ENCODE assay signal across 18 cellular contexts in the genomic region with DNA sequence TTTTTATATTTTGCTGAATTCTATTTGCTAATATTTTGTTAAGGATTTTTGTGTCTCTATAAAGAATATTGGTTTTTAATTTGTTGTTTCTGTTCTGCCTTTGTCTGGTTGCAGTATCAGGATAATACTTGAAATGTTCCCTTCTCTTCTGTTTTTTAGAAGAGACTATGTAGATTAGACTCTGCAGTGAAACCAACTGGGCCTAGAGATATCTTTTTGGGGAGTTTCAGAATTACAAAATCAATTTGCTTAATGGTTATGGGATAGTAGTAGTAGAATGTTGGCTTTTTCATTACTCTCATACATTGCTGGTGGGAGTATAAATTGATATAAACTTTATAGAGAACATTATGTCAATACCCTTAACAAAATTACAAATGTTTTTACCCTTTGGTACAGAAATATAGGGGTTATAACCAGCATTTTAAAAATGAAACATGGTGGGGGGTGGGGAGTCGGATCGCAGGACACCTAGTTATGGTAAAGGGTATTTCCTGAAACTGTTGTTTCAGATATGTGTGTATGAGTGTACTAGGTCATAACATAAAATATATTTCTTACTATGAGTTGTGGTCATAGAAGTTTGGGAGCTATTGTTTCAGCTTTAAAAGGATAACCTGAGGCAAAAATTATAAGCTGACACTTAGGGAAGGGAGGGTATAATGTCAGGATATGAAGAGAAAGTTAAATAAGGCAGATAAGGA. TPM values are rescaled to one million over a fixed set of nuclear protein-coding genes. Genes with fewer than 3 reads are reported as not detected.
DNase-seq lines count a peak whose midpoint lies in the region; ATAC-seq, FAIRE-seq and TF ChIP-seq lines count a peak whose summit lies in the region.
"Had no signal": no experiment of that assay in that cellular context is flagged by ENCODE, and none has a peak within 500 bp of the region (broad histone marks: within the 10 kb centered on the region; RNA-seq: fewer than 3 reads in every experiment).

No MANE protein-coding gene starts in this region.

- no peak overlapping the region for H3K27ac ChIP-seq in CD4-positive, alpha-beta T cell (ENCODE audit: low read depth, low read length)
- H3K27ac ChIP-seq: epithelial cell of prostate, left lung, thyroid gland had no signal

- H3K4me3 ChIP-seq in BE2C (ENCODE audit: low read depth, low read length), result no peak overlapping the region
- H3K4me3 ChIP-seq: left lung, thyroid gland had no signal

- POLR2A ChIA-PET in CD4-positive, alpha-beta T cell (lab: Charles Lee), result no interaction called here

- ATAC-seq in activated T-cell treated with anti-CD3 and anti-CD28 coated beads, Interleukin-2, amount 50 U/mL, for 72 hours (replicated peaks in 1 of 2), result peak in 1 of 2 donors; percentile 50
- ATAC-seq in GM21528 (IDR thresholded peaks at IDR 0.05; ENCODE audit: low FRiP score, unreplicated experiment) (peak; percentile 85), HG03103 (IDR thresholded peaks at IDR 0.05; ENCODE audit: low read depth, unreplicated experiment) (peak; percentile 63)
- ATAC-seq in CD4-positive, alpha-beta T cell (ENCODE audit: poor library complexity), result no peak
- ATAC-seq: activated CD4-positive, alpha-beta T cell treated with anti-CD3 and anti-CD28 coated beads for 36 hours; left lung had no signal

- peaks cover 2% of the 10 kb centered on the region in 2 donors for H3K36me3 Mint-ChIP-seq in activated T-cell treated with anti-CD3 and anti-CD28 coated beads, Interleukin-2, amount 50 U/mL, for 72 hours (ENCODE audit: insufficient read depth in 2 of 2)
- peaks cover 11% of the 10 kb centered on the region for H3K36me3 Mint-ChIP-seq in activated T-cell treated with anti-CD3 and anti-CD28 coated beads, Interleukin-2, amount 50 U/mL, for 24 hours (ENCODE audit: low read depth)
- H3K36me3 Mint-ChIP-seq in CD4-positive, alpha-beta T cell (ENCODE audit: low read depth), result peaks cover 8% of the 10 kb centered on the region

- no peak for TF ChIP-seq CTCF in CD4-positive, alpha-beta T cell (IDR thresholded peaks at IDR 0.05)
- TF ChIP-seq CTCF in BE2C (IDR thresholded peaks at IDR 0.05; ENCODE audit: low read depth, low read length), result no peak

- H3K27ac Mint-ChIP-seq in activated T-cell treated with anti-CD3 and anti-CD28 coated beads, Interleukin-2, amount 50 U/mL, for 72 hours, result peak overlapping the region; percentile 5
- no peak overlapping the region for H3K27ac Mint-ChIP-seq in activated T-cell treated with anti-CD3 and anti-CD28 coated beads, Interleukin-2, amount 50 U/mL, for 24 hours
- H3K27ac Mint-ChIP-seq in CD4-positive, alpha-beta T cell, result no peak overlapping the region
- H3K27ac Mint-ChIP-seq: activated CD4-positive, alpha-beta T cell treated with anti-CD3 and anti-CD28 coated beads for 36 hours; progenitor cell of endocrine pancreas had no signal

- no peaks in the 10 kb centered on the region for H3K9me3 ChIP-seq in CD4-positive, alpha-beta T cell (ENCODE audit: control insufficient read depth, low read length)
- H3K9me3 ChIP-seq in BE2C, result no peaks in the 10 kb centered on the region
- H3K9me3 ChIP-seq: left lung, thyroid gland had no signal

- peaks cover 4 to 7% of the 10 kb centered on the region in 2 donors for H3K9me3 Mint-ChIP-seq in activated T-cell treated with anti-CD3 and anti-CD28 coated beads, Interleukin-2, amount 50 U/mL, for 72 hours
- peaks cover 3% of the 10 kb centered on the region for H3K9me3 Mint-ChIP-seq in activated T-cell treated with anti-CD3 and anti-CD28 coated beads, Interleukin-2, amount 50 U/mL, for 24 hours
- H3K9me3 Mint-ChIP-seq in CD4-positive, alpha-beta T cell, result peaks cover 5% of the 10 kb centered on the region
- H3K9me3 Mint-ChIP-seq: IgD-negative memory B cell had no signal

- FAIRE-seq in urothelium cell line (lab: Jason Lieb, UNC), result peak; percentile 37

- DNase-seq in activated T-cell treated with anti-CD3 and anti-CD28 coated beads, Interleukin-2, amount 50 U/mL, for 72 hours, result no peak
- DNase-seq in activated T-cell treated with anti-CD3 and anti-CD28 coated beads, Interleukin-2, amount 50 U/mL, for 24 hours, result no peak
- DNase-seq in urothelium cell line (ENCODE audit: low spot score) (no peak), NCI-H82 treated with DMSO at 0.1 percent for 48 hours (lab: John Stamatoyannopoulos, UW; ENCODE audit: unreplicated experiment) (no peak), BE2C (no peak)
- no peak for DNase-seq in CD4-positive, alpha-beta T cell
- DNase-seq: 8988T; activated CD4-positive, alpha-beta T cell treated with anti-CD3 and anti-CD28 coated beads for 36 hours; CD4-positive, alpha-beta memory T cell; left lung; NCI-H1417 treated with DMSO at 0.1 percent for 48 hours; NCI-H524 treated with DMSO at 0.1 percent for 48 hours; thyroid gland had no signal

- H3K4me1 ChIP-seq in BE2C, result no peaks in the 10 kb centered on the region
- H3K4me1 ChIP-seq: left lung, thyroid gland had no signal

- peak overlapping the region in 1 of 2 donors; percentile 48 for H3K4me3 Mint-ChIP-seq in activated T-cell treated with anti-CD3 and anti-CD28 coated beads, Interleukin-2, amount 50 U/mL, for 72 hours
- no peak overlapping the region for H3K4me3 Mint-ChIP-seq in activated T-cell treated with anti-CD3 and anti-CD28 coated beads, Interleukin-2, amount 50 U/mL, for 24 hours
- H3K4me3 Mint-ChIP-seq in CD4-positive, alpha-beta T cell, result no peak overlapping the region
- H3K4me3 Mint-ChIP-seq: activated CD4-positive, alpha-beta T cell treated with anti-CD3 and anti-CD28 coated beads for 36 hours had no signal

- intact Hi-C loops in CD4-positive, alpha-beta T cell (cut with DNase I, micrococcal nuclease), result no loop called here

- no peaks in the 10 kb centered on the region for H3K27me3 Mint-ChIP-seq in activated T-cell treated with anti-CD3 and anti-CD28 coated beads, Interleukin-2, amount 50 U/mL, for 72 hours (ENCODE audit: low read depth)
- no peaks in the 10 kb centered on the region for H3K27me3 Mint-ChIP-seq in activated T-cell treated with anti-CD3 and anti-CD28 coated beads, Interleukin-2, amount 50 U/mL, for 24 hours
- no peaks in the 10 kb centered on the region for H3K27me3 Mint-ChIP-seq in CD4-positive, alpha-beta T cell
- H3K27me3 Mint-ChIP-seq: activated CD4-positive, alpha-beta T cell treated with anti-CD3 and anti-CD28 coated beads for 36 hours; CD4-positive, alpha-beta memory T cell; IgD-negative memory B cell; progenitor cell of endocrine pancreas had no signal

- peaks cover 6% of the 10 kb centered on the region for H3K4me1 Mint-ChIP-seq in activated T-cell treated with anti-CD3 and anti-CD28 coated beads, Interleukin-2, amount 50 U/mL, for 72 hours (ENCODE audit: low read depth)
- H3K4me1 Mint-ChIP-seq in activated T-cell treated with anti-CD3 and anti-CD28 coated beads, Interleukin-2, amount 50 U/mL, for 24 hours (ENCODE audit: low read depth), result peaks cover 9% of the 10 kb centered on the region
- peaks cover 13% of the 10 kb centered on the region for H3K4me1 Mint-ChIP-seq in CD4-positive, alpha-beta T cell (ENCODE audit: low read depth)

- H3K36me3 ChIP-seq in BE2C, result no peaks in the 10 kb centered on the region
- H3K36me3 ChIP-seq: left lung, thyroid gland had no signal

- CTCF ChIA-PET in CD4-positive, alpha-beta T cell (lab: Charles Lee), result interaction anchor here (1.3 kb wide), 1 partner anchor 11 kb away, joined by 3 read pairs; no protein-coding TSS in a partner anchor

- H3K27me3 ChIP-seq in CD4-positive, alpha-beta T cell (ENCODE audit: control insufficient read depth, insufficient read depth, low read length), result no peaks in the 10 kb centered on the region
- no peaks in the 10 kb centered on the region for H3K27me3 ChIP-seq in BE2C
- H3K27me3 ChIP-seq: left lung, thyroid gland had no signal

RNA-seq across cellular contexts. Expression of a gene that starts 29.0 kb away (rescaled TPM):
- 1 to 10 TPM; 7.7 to 8.6 TPM for total RNA-seq in activated T-cell treated with anti-CD3 and anti-CD28 coated beads, Interleukin-2, amount 50 U/mL, for 72 hours
- total RNA-seq in CD4-positive, alpha-beta T cell, result 1 to 10 TPM; 4.9 to 5.6 TPM
- 3.9 TPM for polyA plus RNA-seq in BE2C (2012; ENCODE audit: insufficient read depth, insufficient read length, low read depth)
